ENCODE assay signal across 26 cellular contexts in the genomic region with DNA sequence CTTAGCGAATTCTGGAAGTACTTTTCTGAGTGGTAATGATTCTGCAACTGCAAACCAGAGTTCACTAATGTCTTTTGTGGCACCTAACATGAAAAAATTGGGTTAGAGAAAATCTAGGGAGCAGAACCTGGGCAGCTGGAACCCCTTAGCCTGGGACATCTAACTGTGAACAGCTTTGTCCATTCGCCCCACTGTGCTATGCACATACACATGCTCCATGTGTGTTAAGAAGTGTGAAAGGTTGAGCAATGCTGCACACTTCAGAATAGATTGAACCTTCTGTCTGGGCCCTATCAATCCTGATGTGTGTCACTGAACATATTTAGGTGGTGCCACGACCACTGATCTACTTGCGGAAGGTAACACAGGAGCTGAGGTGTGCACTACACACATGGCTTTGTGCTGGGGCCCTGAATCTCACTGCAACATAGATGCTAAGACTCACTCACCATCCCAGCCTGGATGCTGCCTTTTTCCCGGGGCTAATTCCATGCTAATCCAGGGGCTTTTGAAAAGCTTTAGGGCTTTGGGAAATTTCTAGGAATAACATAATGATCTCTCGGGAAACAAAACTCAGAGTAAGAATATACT.
"Had no signal": no experiment of that assay in that cellular context is flagged by ENCODE, and none has a peak within 500 bp of the region (broad histone marks: within the 10 kb centered on the region; RNA-seq: fewer than 3 reads in every experiment).

No MANE protein-coding gene starts in this region.

- H2AFZ ChIP-seq: PC-9 had no signal

- H3K4me1 Mint-ChIP-seq: activated CD4-positive, alpha-beta T cell treated with anti-CD3 and anti-CD28 coated beads for 36 hours; activated naive CD4-positive, alpha-beta T cell treated with anti-CD3 and anti-CD28 coated beads, Interleukin-2, amount 10 ng/mL, durations not matched to agents 7 days and 5 days; activated naive CD8-positive, alpha-beta T cell treated with anti-CD3 and anti-CD28 coated beads, Interleukin-2, amount 50 U/mL, for 24 hours had no signal

- H3K27me3 Mint-ChIP-seq: activated CD4-positive, alpha-beta T cell treated with anti-CD3 and anti-CD28 coated beads, Interleukin-2, amount 10 ng/mL, durations not matched to agents 7 days and 5 days; activated naive CD4-positive, alpha-beta T cell treated with anti-CD3 and anti-CD28 coated beads, Interleukin-2, amount 10 ng/mL, durations not matched to agents 7 days and 5 days; activated naive CD8-positive, alpha-beta T cell had no signal

- H3K36me3 ChIP-seq: MG63, SJCRH30 had no signal

- H3K4me3 ChIP-seq: MG63, PC-9, SJCRH30, SK-N-MC had no signal

- H3K27ac ChIP-seq: PC-9, SJCRH30, SK-N-MC had no signal

- H3K36me3 Mint-ChIP-seq: activated naive CD4-positive, alpha-beta T cell treated with anti-CD3 and anti-CD28 coated beads, Interleukin-2, amount 10 ng/mL, durations not matched to agents 7 days and 5 days; activated naive CD8-positive, alpha-beta T cell; brain had no signal

- H3K4me2 ChIP-seq: PC-9 had no signal

- H3K4me3 Mint-ChIP-seq: activated CD4-positive, alpha-beta T cell treated with anti-CD3 and anti-CD28 coated beads for 36 hours; activated CD4-positive, alpha-beta T cell treated with anti-CD3 and anti-CD28 coated beads, Interleukin-2, amount 10 ng/mL, durations not matched to agents 7 days and 5 days; activated naive CD4-positive, alpha-beta T cell treated with anti-CD3 and anti-CD28 coated beads, Interleukin-2, amount 10 ng/mL, durations not matched to agents 7 days and 5 days; activated naive CD8-positive, alpha-beta T cell; activated naive CD8-positive, alpha-beta T cell treated with anti-CD3 and anti-CD28 coated beads, Interleukin-2, amount 50 U/mL, for 24 hours; brain had no signal

- H3K27ac Mint-ChIP-seq: activated CD4-positive, alpha-beta T cell treated with anti-CD3 and anti-CD28 coated beads for 36 hours; activated CD4-positive, alpha-beta T cell treated with anti-CD3 and anti-CD28 coated beads, Interleukin-2, amount 10 ng/mL, durations not matched to agents 7 days and 5 days; activated naive CD4-positive, alpha-beta T cell treated with anti-CD3 and anti-CD28 coated beads, Interleukin-2, amount 10 ng/mL, durations not matched to agents 7 days and 5 days; activated naive CD8-positive, alpha-beta T cell; activated naive CD8-positive, alpha-beta T cell treated with anti-CD3 and anti-CD28 coated beads, Interleukin-2, amount 50 U/mL, for 24 hours had no signal

- H3K4me1 ChIP-seq: SJCRH30 had no signal

- H3K27me3 ChIP-seq: MG63, SJCRH30 had no signal

- H3K9me3 ChIP-seq: MG63, SJCRH30 had no signal

- H3K9me3 Mint-ChIP-seq: activated naive CD8-positive, alpha-beta T cell treated with anti-CD3 and anti-CD28 coated beads, Interleukin-2, amount 50 U/mL, for 24 hours; brain had no signal

- DNase-seq: activated CD4-positive, alpha-beta T cell treated with anti-CD3 and anti-CD28 coated beads for 36 hours; activated CD4-positive, alpha-beta T cell treated with anti-CD3 and anti-CD28 coated beads, Interleukin-2, amount 10 ng/mL, durations not matched to agents 7 days and 5 days; activated CD4-positive, alpha-beta T cell treated with anti-CD3 and anti-CD28 coated beads, Interleukin-2, amount 50 U/mL, for 48 hours; activated CD8-positive, alpha-beta memory T cell treated with anti-CD3 and anti-CD28 coated beads, Interleukin-2, amount 50 U/mL, for 48 hours; activated effector memory CD4-positive, alpha-beta T cell treated with Interleukin-2 at 50 U/mL for 16 hours; activated naive CD4-positive, alpha-beta T cell treated with anti-CD3 and anti-CD28 coated beads, Interleukin-2, amount 10 ng/mL, durations not matched to agents 7 days and 5 days; activated naive CD8-positive, alpha-beta T cell treated with anti-CD3 and anti-CD28 coated beads, Interleukin-2, amount 50 U/mL, for 24 hours; activated T-cell treated with anti-CD3 and anti-CD28 coated beads, Interleukin-2, amount 50 U/mL, for 48 hours; anterior cingulate cortex; cerebellar nuclear complex; Kasumi-1; KBM-7; MG63; NCI-H1092 treated with DMSO at 0.1 percent for 48 hours; NCI-H187 treated with DMSO at 0.1 percent for 48 hours; NCI-H226; NCI-H446 treated with DMSO at 0.1 percent for 48 hours; NCI-H524; NCI-H69; PC-9; Right ventricle myocardium superior; SJCRH30; T1000 had no signal
